Comparison of ENCODE assay signal across 28 cellular contexts in the genomic region with DNA sequence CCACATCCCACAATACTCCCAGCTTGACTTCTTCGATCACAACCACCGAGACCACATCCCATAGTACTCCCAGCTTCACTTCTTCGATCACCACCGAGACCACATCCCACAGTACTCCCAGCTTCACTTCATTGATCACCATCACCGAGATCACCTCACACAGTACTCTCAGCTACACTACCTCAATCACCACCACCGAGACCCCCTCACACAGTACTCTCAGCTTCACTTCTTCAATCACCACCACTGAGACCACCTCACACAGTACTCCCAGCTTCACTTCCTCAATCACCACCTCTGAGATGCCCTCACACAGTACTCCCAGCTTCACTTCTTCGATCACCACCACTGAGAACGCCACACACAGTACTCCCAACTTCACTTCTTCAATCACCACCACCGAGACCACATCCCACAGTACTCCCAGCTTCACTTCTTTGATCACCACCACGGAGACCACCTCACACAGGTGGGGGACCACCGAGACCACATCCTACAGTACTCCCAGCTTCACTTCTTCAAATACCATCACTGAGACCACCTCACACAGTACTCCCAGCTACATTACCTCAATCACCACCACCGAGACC. TPM values are rescaled to one million over a fixed set of nuclear protein-coding genes. Genes with fewer than 3 reads are reported as not detected.
DNase-seq lines count a peak whose midpoint lies in the region; ATAC-seq, FAIRE-seq and TF ChIP-seq lines count a peak whose summit lies in the region.
"Had no signal": no experiment of that assay in that cellular context is flagged by ENCODE, and none has a peak within 500 bp of the region (broad histone marks: within the 10 kb centered on the region; RNA-seq: fewer than 3 reads in every experiment).

No MANE protein-coding gene starts in this region.

- H3K36me3 ChIP-seq in bronchial epithelial cell (ENCODE audit: control insufficient read depth, insufficient read depth, low read length): no peaks in the 10 kb centered on the region
- H3K36me3 ChIP-seq: esophagus squamous epithelium, suprapubic skin had no signal

- POLR2A ChIA-PET in HEK293T (lab: Yijun Ruan, JAX): interaction anchor here (0.9 kb wide), 1 partner anchor 95 kb away, joined by 3 read pairs; no protein-coding TSS in a partner anchor

- no peak overlapping the region for H3K4me3 ChIP-seq in bronchial epithelial cell (ENCODE audit: low read depth, low read length)
- H3K4me3 ChIP-seq: esophagus squamous epithelium, suprapubic skin had no signal

- peak; percentile 52 for DNase-seq in HEK293T (ENCODE audit: extremely low spot score)
- DNase-seq in bronchial epithelial cell (ENCODE audit: low read depth): peak; percentile 27
- peak; percentile 27 for DNase-seq in iPS-NIHi11 (ENCODE audit: low spot score)
- peak; percentile 72 for DNase-seq in urothelium cell line (ENCODE audit: low spot score)
- DNase-seq in head of caudate nucleus: no peak
- DNase-seq in cortex of kidney (lab: John Stamatoyannopoulos, UW): no peak
- DNase-seq: activated B cell treated with CpG ODN at 0.5 μM for 24 hours; activated CD4-positive, alpha-beta T cell treated with anti-CD3 and anti-CD28 coated beads, Interleukin-2, amount 50 U/mL, for 4 hours; activated CD8-positive, alpha-beta memory T cell treated with anti-CD3 and anti-CD28 coated beads, Interleukin-2, amount 50 U/mL, for 48 hours; activated naive CD8-positive, alpha-beta T cell treated with anti-CD3 and anti-CD28 coated beads, Interleukin-2, amount 10 ng/mL, durations not matched to agents 7 days and 5 days; CD4-positive, alpha-beta T cell; cerebellar nuclear complex; DMS153; effector memory CD4-positive, alpha-beta T cell; esophagus squamous epithelium; GDM1; glutamatergic neuron; HFFc6; left ventricle myocardium superior; NCI-H1092; NCI-H1930; NCI-H2227 treated with DMSO at 0.1 percent for 48 hours; NCI-H748 treated with DMSO at 0.1 percent for 48 hours; small intestine; stimulated activated CD4-positive, alpha-beta T cell treated with anti-CD3 and anti-CD28 coated beads, Interleukin-2, amount 100 ng/mL, for 24 hours had no signal

- no peaks in the 10 kb centered on the region for H3K27me3 ChIP-seq in bronchial epithelial cell (ENCODE audit: control insufficient read depth, insufficient read depth, low read length)

- intact Hi-C loops in head of caudate nucleus (cut with DNase I): no loop called here

- no peak for TF ChIP-seq CTCF in bronchial epithelial cell (IDR thresholded peaks at IDR 0.05; ENCODE audit: insufficient read depth, low read length, severe bottlenecking)

- CTCF ChIA-PET in HEK293T (lab: Yijun Ruan, JAX): interaction anchor here (0.6 to 0.8 kb wide), 3 partner anchors 8 to 1139 kb away, joined by 3 to 4 read pairs (median 3); no protein-coding TSS in a partner anchor

- FAIRE-seq in bronchial epithelial cell (lab: Jason Lieb, UNC) (no peak), urothelium cell line (lab: Jason Lieb, UNC) (no peak)
- FAIRE-seq: small intestine had no signal

- no peak for ATAC-seq in HG03354 (IDR thresholded peaks at IDR 0.05; ENCODE audit: poor library complexity, severe bottlenecking, unreplicated experiment)
- ATAC-seq: left ventricle myocardium superior; stimulated activated memory B cell treated with anti-CD40 and anti-IgM and Interleukin-4, amounts not matched to agents 10 μg/mL and 1 μg/mL and 100 μg/mL, for 72 hours had no signal

TF ChIP-seq in HEK293T, 16 proteins besides CTCF, POLR2A, EP300 and RAD21:
- TF ChIP-seq FOXA1 (IDR thresholded peaks at IDR 0.05) (no peak), NFRKB (IDR thresholded peaks at IDR 0.05) (no peak), SUZ12 (IDR thresholded peaks at IDR 0.05) (no peak), BHLHE40 (IDR thresholded peaks at IDR 0.05; ENCODE audit: borderline replicate concordance) (no peak), FOXK2 (IDR thresholded peaks at IDR 0.05) (no peak), HDGF (IDR thresholded peaks at IDR 0.05; ENCODE audit: borderline replicate concordance) (no peak), ELF4 (IDR thresholded peaks at IDR 0.05) (no peak)

RNA-seq across cellular contexts. Expression of a gene that starts 8.6 kb away (rescaled TPM):
- under 0.01 TPM in 1 of 2 replicates, not detected in the other for total RNA-seq in bronchial epithelial cell
- total RNA-seq: activated B cell treated with CpG ODN at 0.5 μM for 24 hours; activated naive CD8-positive, alpha-beta T cell treated with anti-CD3 and anti-CD28 coated beads, Interleukin-2, amount 10 ng/mL, durations not matched to agents 7 days and 5 days; CD4-positive, alpha-beta T cell; HFFc6; suprapubic skin had no signal

RNA-seq across cellular contexts. Expression of a gene that starts 11.4 kb away (rescaled TPM):
- under 0.01 TPM in 2 replicates for total RNA-seq in bronchial epithelial cell
- total RNA-seq: activated B cell treated with CpG ODN at 0.5 μM for 24 hours; activated naive CD8-positive, alpha-beta T cell treated with anti-CD3 and anti-CD28 coated beads, Interleukin-2, amount 10 ng/mL, durations not matched to agents 7 days and 5 days; left ventricle myocardium superior; suprapubic skin had no signal

Comparison
In these comparisons a context has a peak if more than half of its experiments do, and no peak if none do; other contexts are left out.
1. DNase-seq: peak in HEK293T (single experiment), bronchial epithelial cell (single experiment), iPS-NIHi11 (single experiment) and urothelium cell line (single experiment); none in head of caudate nucleus (0 of 42) and cortex of kidney (single experiment).